Comparison of ENCODE assay signal across 13 cellular contexts in the genomic region with DNA sequence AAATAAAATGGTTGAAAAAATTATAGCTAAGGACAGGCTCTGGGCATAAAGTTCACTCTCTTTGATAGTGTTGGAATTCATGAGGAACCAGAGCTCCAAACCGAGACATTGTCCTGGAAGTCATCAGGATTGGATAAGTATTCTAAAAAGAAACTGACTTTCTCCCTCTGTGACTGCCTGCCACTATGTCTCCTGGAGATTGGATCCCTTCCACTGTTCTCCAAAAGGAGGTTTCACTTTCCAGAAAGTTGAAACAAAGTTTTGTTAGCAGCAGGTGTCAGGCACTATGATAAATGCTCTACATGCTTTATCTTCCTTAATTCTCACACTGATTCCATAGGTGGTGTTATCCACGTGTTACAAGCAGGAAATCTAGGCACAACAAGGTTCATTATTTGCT. TPM values are rescaled to one million over a fixed set of nuclear protein-coding genes. Genes with fewer than 3 reads are reported as not detected.
DNase-seq lines count a peak whose midpoint lies in the region; ATAC-seq and TF ChIP-seq lines count a peak whose summit lies in the region.
"Had no signal": no experiment of that assay in that cellular context is flagged by ENCODE, and none has a peak within 500 bp of the region (broad histone marks: within the 10 kb centered on the region; RNA-seq: fewer than 3 reads in every experiment).

No MANE protein-coding gene starts in this region.

- peak overlapping the region; percentile 46 for H3K4me3 ChIP-seq in OCI-LY1 (ENCODE audit: low read depth, low read length, poor library complexity, severe bottlenecking)
- H3K4me3 ChIP-seq: hepatocyte had no signal

- peaks cover 3% of the 10 kb centered on the region for H3K27me3 Mint-ChIP-seq in stimulated activated naive CD8-positive, alpha-beta T cell treated with anti-CD3 and anti-CD28 coated beads, Interleukin-15, Interleukin-2, amounts not matched to agents 100 ng/mL and 50 ng/mL, for 24 hours
- H3K27me3 Mint-ChIP-seq in T-helper 2 cell treated with Interferon-gamma antibody and Interleukin-4, amounts not matched to agents 5 μg/mL and 100 μg/mL, for 36 hours (ENCODE audit: low read depth) = peaks cover 7% of the 10 kb centered on the region

- H3K9me2 ChIP-seq in OCI-LY1 (ENCODE audit: low read depth, low read length) = no peaks in the 10 kb centered on the region

- no peak overlapping the region for H3K4me3 Mint-ChIP-seq in stimulated activated naive CD8-positive, alpha-beta T cell treated with anti-CD3 and anti-CD28 coated beads, Interleukin-15, Interleukin-2, amounts not matched to agents 100 ng/mL and 50 ng/mL, for 24 hours
- H3K4me3 Mint-ChIP-seq in T-helper 2 cell treated with Interferon-gamma antibody and Interleukin-4, amounts not matched to agents 5 μg/mL and 100 μg/mL, for 36 hours = no peak overlapping the region
- H3K4me3 Mint-ChIP-seq: activated T-helper 1 cell treated with anti-CD3 and anti-CD28 coated beads, Interleukin-12 subunit alpha, Interleukin-12 subunit beta, Interleukin-2, Interleukin-4 antibody, amounts not matched to agents 30 ng/mL and 10 ng/mL and 1 ng/mL, durations not matched to agents 14 hours and 24 hours and 36 hours; neural crest cell had no signal

- no peaks in the 10 kb centered on the region for H3K36me3 ChIP-seq in OCI-LY1 (ENCODE audit: insufficient read depth, low read length)

- H3K9me3 Mint-ChIP-seq in stimulated activated naive CD8-positive, alpha-beta T cell treated with anti-CD3 and anti-CD28 coated beads, Interleukin-15, Interleukin-2, amounts not matched to agents 100 ng/mL and 50 ng/mL, for 24 hours = no peaks in the 10 kb centered on the region
- H3K9me3 Mint-ChIP-seq in T-helper 2 cell treated with Interferon-gamma antibody and Interleukin-4, amounts not matched to agents 5 μg/mL and 100 μg/mL, for 36 hours = no peaks in the 10 kb centered on the region
- H3K9me3 Mint-ChIP-seq: activated T-helper 1 cell treated with anti-CD3 and anti-CD28 coated beads, Interleukin-12 subunit alpha, Interleukin-12 subunit beta, Interleukin-2, Interleukin-4 antibody, amounts not matched to agents 30 ng/mL and 10 ng/mL and 1 ng/mL, durations not matched to agents 14 hours and 24 hours and 36 hours had no signal

- H3K9me3 ChIP-seq in OCI-LY1 (ENCODE audit: low read length) = no peaks in the 10 kb centered on the region

- peak; percentile 3; the same call in 1 of the 2 replicates for TF ChIP-seq CTCF in OCI-LY1 (IDR thresholded peaks at IDR 0.05; ENCODE audit: low read length)

- H3K79me2 ChIP-seq in OCI-LY1 (ENCODE audit: insufficient read depth, low read length) = no peaks in the 10 kb centered on the region
- H3K79me2 ChIP-seq: hepatocyte had no signal

- intact Hi-C loops in sciatic nerve (cut with DNase I) (no loop called here), posterior cingulate gyrus (cut with DNase I) (no loop called here)

- peak overlapping the region; percentile 99 for H3K27ac ChIP-seq in OCI-LY1 (ENCODE audit: low read depth, low read length, poor library complexity, severe bottlenecking)
- H3K27ac ChIP-seq: 22Rv1, hepatocyte had no signal

- H4K20me1 ChIP-seq in OCI-LY1 (ENCODE audit: insufficient read depth, low read length) = no peaks in the 10 kb centered on the region

- H3K27ac Mint-ChIP-seq in stimulated activated naive CD8-positive, alpha-beta T cell treated with anti-CD3 and anti-CD28 coated beads, Interleukin-15, Interleukin-2, amounts not matched to agents 100 ng/mL and 50 ng/mL, for 24 hours = peak overlapping the region; percentile 60
- no peak overlapping the region for H3K27ac Mint-ChIP-seq in T-helper 2 cell treated with Interferon-gamma antibody and Interleukin-4, amounts not matched to agents 5 μg/mL and 100 μg/mL, for 36 hours
- H3K27ac Mint-ChIP-seq: activated T-helper 1 cell treated with anti-CD3 and anti-CD28 coated beads, Interleukin-12 subunit alpha, Interleukin-12 subunit beta, Interleukin-2, Interleukin-4 antibody, amounts not matched to agents 30 ng/mL and 10 ng/mL and 1 ng/mL, durations not matched to agents 14 hours and 24 hours and 36 hours had no signal

- H3K36me3 Mint-ChIP-seq in stimulated activated naive CD8-positive, alpha-beta T cell treated with anti-CD3 and anti-CD28 coated beads, Interleukin-15, Interleukin-2, amounts not matched to agents 100 ng/mL and 50 ng/mL, for 24 hours (ENCODE audit: low read depth) = no peaks in the 10 kb centered on the region
- H3K36me3 Mint-ChIP-seq in T-helper 2 cell treated with Interferon-gamma antibody and Interleukin-4, amounts not matched to agents 5 μg/mL and 100 μg/mL, for 36 hours (ENCODE audit: low read depth) = no peaks in the 10 kb centered on the region

- DNase-seq in stimulated activated naive CD8-positive, alpha-beta T cell treated with anti-CD3 and anti-CD28 coated beads, Interleukin-15, Interleukin-2, amounts not matched to agents 100 U/mL and 50 U/mL, for 24 hours = no peak
- DNase-seq in sciatic nerve (ENCODE audit: low spot score) = no peak
- no peak for DNase-seq in posterior cingulate gyrus
- DNase-seq in amniotic stem cell (lab: John Stamatoyannopoulos, UW) = no peak
- no peak for DNase-seq in T-helper 2 cell treated with Interferon-gamma antibody and Interleukin-4, amounts not matched to agents 5 μg/mL and 100 μg/mL, for 36 hours (ENCODE audit: low spot score)
- DNase-seq: NCI-H2227 treated with DMSO at 0.1 percent for 48 hours had no signal

- no peaks in the 10 kb centered on the region for H3K27me3 ChIP-seq in OCI-LY1 (ENCODE audit: insufficient read depth, low read length)
- H3K27me3 ChIP-seq: hepatocyte had no signal

- H2AFZ ChIP-seq in OCI-LY1 (ENCODE audit: low read length) = no peak overlapping the region

- H3K4me1 Mint-ChIP-seq in stimulated activated naive CD8-positive, alpha-beta T cell treated with anti-CD3 and anti-CD28 coated beads, Interleukin-15, Interleukin-2, amounts not matched to agents 100 ng/mL and 50 ng/mL, for 24 hours (ENCODE audit: low read depth) = peaks cover 5% of the 10 kb centered on the region
- no peaks in the 10 kb centered on the region for H3K4me1 Mint-ChIP-seq in T-helper 2 cell treated with Interferon-gamma antibody and Interleukin-4, amounts not matched to agents 5 μg/mL and 100 μg/mL, for 36 hours (ENCODE audit: low read depth)
- H3K4me1 Mint-ChIP-seq: neural crest cell had no signal

- no peak for ATAC-seq in stimulated activated naive CD8-positive, alpha-beta T cell treated with anti-CD3 and anti-CD28 coated beads, Interleukin-15, Interleukin-2, amounts not matched to agents 100 U/mL and 50 U/mL, for 24 hours
- ATAC-seq in HG02943 (IDR thresholded peaks at IDR 0.05; ENCODE audit: low read depth, unreplicated experiment) = peak; percentile 23
- ATAC-seq in sciatic nerve = no peak

- peaks cover 83% of the 10 kb centered on the region for H3K4me1 ChIP-seq in OCI-LY1 (ENCODE audit: insufficient read depth, low read length, severe bottlenecking)

- peak overlapping the region; percentile 75 for H3K4me2 ChIP-seq in OCI-LY1 (ENCODE audit: low read length)
- H3K4me2 ChIP-seq: hepatocyte had no signal

- H3F3A ChIP-seq in OCI-LY1 (ENCODE audit: insufficient read depth, low read length) = peaks cover 5% of the 10 kb centered on the region; the same call in 1 of the 2 replicates

- peak overlapping the region; percentile 68 for H3K9ac ChIP-seq in OCI-LY1 (ENCODE audit: low read length)

RNA-seq across cellular contexts. Expression of a gene that starts 16.8 kb away (rescaled TPM):
- 5.3 TPM for total RNA-seq in sciatic nerve
- total RNA-seq: activated T-helper 1 cell treated with anti-CD3 and anti-CD28 coated beads, Interleukin-12 subunit alpha, Interleukin-12 subunit beta, Interleukin-2, Interleukin-4 antibody, amounts not matched to agents 30 ng/mL and 10 ng/mL and 1 ng/mL, durations not matched to agents 14 hours and 24 hours and 36 hours had no signal
